23 cellular contexts compared by ENCODE assay signal in the genomic region with DNA sequence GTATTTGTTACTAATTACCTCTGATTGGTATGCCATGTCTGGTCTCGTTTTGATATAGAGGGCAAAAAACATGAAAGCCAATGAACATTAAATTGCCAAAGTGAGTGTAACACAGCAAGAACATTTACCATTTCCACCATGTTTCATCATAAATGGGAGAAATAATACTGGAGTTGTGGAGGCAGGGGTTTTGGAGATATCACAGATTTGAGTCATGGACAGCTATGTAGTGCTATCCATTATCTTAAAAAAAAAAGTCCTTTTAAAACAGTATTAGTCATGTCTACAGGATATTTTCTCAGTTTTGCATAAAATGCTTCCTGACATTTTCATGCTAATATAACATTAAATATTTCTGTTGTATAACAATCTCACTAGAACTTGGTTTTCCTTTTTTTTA.
"Had no signal": no experiment of that assay in that cellular context is flagged by ENCODE, and none has a peak within 500 bp of the region (broad histone marks: within the 10 kb centered on the region; RNA-seq: fewer than 3 reads in every experiment).

No MANE protein-coding gene starts in this region.

- H3K27ac ChIP-seq: coronary artery, hepatocyte, left ventricle myocardium inferior, neural progenitor cell, thoracic aorta, vagina had no signal

- H3K4me3 ChIP-seq: coronary artery, hepatocyte, left ventricle myocardium inferior, neural progenitor cell, thoracic aorta, vagina had no signal

- DNase-seq: activated CD4-positive, alpha-beta memory T cell treated with anti-CD3 and anti-CD28 coated beads, Interleukin-2, amount 10 ng/mL, durations not matched to agents 7 days and 5 days; activated CD4-positive, alpha-beta T cell treated with anti-CD3 and anti-CD28 coated beads, Interleukin-2, amount 10 ng/mL, durations not matched to agents 24 days and 14 days; activated effector memory CD4-positive, alpha-beta T cell treated with Interleukin-2 at 50 U/mL for 16 hours; activated naive CD4-positive, alpha-beta T cell treated with anti-CD3 and anti-CD28 coated beads for 36 hours; activated naive CD8-positive, alpha-beta T cell treated with anti-CD3 and anti-CD28 coated beads, Interleukin-2, amount 10 ng/mL, durations not matched to agents 7 days and 5 days; activated T-cell treated with anti-CD3 and anti-CD28 coated beads, Interleukin-2, amount 50 U/mL, for 72 hours; endodermal cell; foreskin melanocyte; immature natural killer cell; kidney glomerular epithelial cell; left ventricle myocardium inferior; mammary epithelial cell; naive thymus-derived CD8-positive, alpha-beta T cell; posterior cingulate gyrus; stimulated activated CD4-positive, alpha-beta T cell treated with anti-CD3 and anti-CD28 coated beads, Interleukin-4, amount 100 ng/mL, for 1 hour; stimulated activated naive CD4-positive, alpha-beta T cell had no signal

- ATAC-seq: activated CD4-positive, CD25-positive, alpha-beta regulatory T cell treated with anti-CD3 and anti-CD28 coated beads, Interleukin-2, amount 50 U/mL, for 24 hours; activated T-cell treated with anti-CD3 and anti-CD28 coated beads, Interleukin-2, amount 50 U/mL, for 72 hours; naive thymus-derived CD8-positive, alpha-beta T cell; sciatic nerve had no signal
